ENCODE assay signal across 14 cellular contexts in the genomic region with DNA sequence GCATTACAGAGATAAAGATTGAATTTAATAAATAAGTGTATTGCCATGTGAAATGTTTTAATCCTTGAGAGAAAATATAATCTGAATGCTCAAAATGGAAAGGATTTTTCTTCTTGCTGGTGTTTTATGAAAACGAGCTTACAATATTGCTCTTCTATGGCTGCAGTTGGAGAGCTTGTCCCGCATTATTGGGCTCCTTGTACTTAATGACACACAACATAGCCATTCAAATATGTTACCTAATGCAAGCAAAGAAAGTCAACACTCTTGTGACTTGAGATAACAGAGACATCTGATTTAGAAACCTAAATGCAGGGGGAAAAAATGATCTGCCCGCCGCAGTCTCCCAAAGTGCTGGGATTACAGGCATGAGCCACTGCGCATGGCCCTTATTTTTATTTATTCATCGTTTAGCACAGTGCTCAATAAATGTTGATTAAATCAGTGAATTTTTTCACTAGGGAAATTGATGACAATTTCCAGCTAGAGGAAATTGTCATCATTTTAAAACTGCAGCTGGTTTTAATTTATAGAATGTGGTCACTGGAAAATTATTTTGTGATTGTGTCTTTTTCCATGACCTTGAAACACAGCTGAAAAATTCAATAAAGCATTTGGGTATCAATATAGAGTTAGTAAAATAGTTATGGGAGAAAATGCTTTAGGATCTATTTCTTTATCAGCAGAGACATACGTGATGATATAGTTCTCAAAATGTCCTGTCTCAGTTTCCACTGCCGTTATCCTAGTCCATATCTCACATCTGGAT. TPM values are rescaled to one million over a fixed set of nuclear protein-coding genes. Genes with fewer than 3 reads are reported as not detected.
DNase-seq lines count a peak whose midpoint lies in the region; ATAC-seq and TF ChIP-seq lines count a peak whose summit lies in the region.
"Had no signal": no experiment of that assay in that cellular context is flagged by ENCODE, and none has a peak within 500 bp of the region (broad histone marks: within the 10 kb centered on the region; RNA-seq: fewer than 3 reads in every experiment).

No MANE protein-coding gene starts in this region.

- TF ChIP-seq POLR2A in uterus (IDR thresholded peaks at IDR 0.05), result no peak

- H3K27me3 ChIP-seq in right atrium auricular region (no peaks in the 10 kb centered on the region), parathyroid adenoma (ENCODE audit: control insufficient read depth, insufficient read depth, low read length) (no peaks in the 10 kb centered on the region), uterus (no peaks in the 10 kb centered on the region)

- ATAC-seq in left cardiac atrium (no peak), HG02588 (IDR thresholded peaks at IDR 0.05; ENCODE audit: unreplicated experiment) (no peak), HG03175 (IDR thresholded peaks at IDR 0.05; ENCODE audit: unreplicated experiment) (no peak)
- ATAC-seq: WTC11 had no signal

- H3K36me3 ChIP-seq in right atrium auricular region (no peaks in the 10 kb centered on the region), parathyroid adenoma (ENCODE audit: control insufficient read depth, insufficient read depth, low read length) (no peaks in the 10 kb centered on the region), uterus (no peaks in the 10 kb centered on the region)

- H2AFZ ChIP-seq in parathyroid adenoma, result peak overlapping the region; percentile 7

- no peak for DNase-seq in right atrium auricular region (ENCODE audit: low spot score)
- no peak for DNase-seq in left cardiac atrium
- DNase-seq in coronary artery (ENCODE audit: low spot score), result no peak
- DNase-seq in uterus, result no peak
- no peak for DNase-seq in HCEC 1CT
- DNase-seq: activated naive CD8-positive, alpha-beta T cell treated with anti-CD3 and anti-CD28 coated beads for 36 hours; Calu3; NCI-H2081; NCI-H526 had no signal

- H3K4me1 ChIP-seq in right atrium auricular region (peaks cover 0 to 15% of the 10 kb centered on the region in 2 donors), parathyroid adenoma (no peaks in the 10 kb centered on the region), uterus (no peaks in the 10 kb centered on the region)

- H3K27ac ChIP-seq in right atrium auricular region (peak overlapping the region; percentile 50 to 91), coronary artery (peak overlapping the region; percentile 96 to 98), parathyroid adenoma (no peak overlapping the region), uterus (peak overlapping the region; percentile 91 to 97)

- TF ChIP-seq CTCF in right atrium auricular region (IDR thresholded peaks at IDR 0.05), result no peak
- no peak for TF ChIP-seq CTCF in coronary artery (IDR thresholded peaks at IDR 0.05)
- TF ChIP-seq CTCF in parathyroid adenoma (IDR thresholded peaks at IDR 0.05), result no peak
- no peak for TF ChIP-seq CTCF in uterus (IDR thresholded peaks at IDR 0.05)

- no peak overlapping the region for H3K9ac ChIP-seq in parathyroid adenoma

- H3K4me3 ChIP-seq in right atrium auricular region (peak overlapping the region in 1 of 2 donors; percentile 12), coronary artery (peak overlapping the region; percentile 96), parathyroid adenoma (ENCODE audit: low read depth, low read length) (no peak overlapping the region), uterus (peak overlapping the region in 1 of 2 donors; percentile 16)
- H3K4me3 ChIP-seq: lung had no signal

- no peak overlapping the region for H3K4me2 ChIP-seq in parathyroid adenoma (ENCODE audit: low read length)

- no peaks in the 10 kb centered on the region for H3K79me2 ChIP-seq in parathyroid adenoma

- intact Hi-C loops in left cardiac atrium (cut with DNase I) (no loop called here), uterus (cut with DNase I; ENCODE audit: low total_unique reads) (no loop called here)

- no peaks in the 10 kb centered on the region for H3K9me3 ChIP-seq in right atrium auricular region
- no peaks in the 10 kb centered on the region for H3K9me3 ChIP-seq in parathyroid adenoma (ENCODE audit: control insufficient read depth, low read length)
- H3K9me3 ChIP-seq in uterus, result no peaks in the 10 kb centered on the region

RNA-seq across cellular contexts. Expression of a gene that starts 2.4 kb away (rescaled TPM):
- total RNA-seq in right atrium auricular region (10 to 100 TPM; 13.0 to 20.6 TPM), left cardiac atrium (10 to 100 TPM; 15.9 to 21.0 TPM), uterus (100 to 1,000 TPM in 1 of 4 donors, 10 to 100 TPM in 3; 53.8 to 128 (median 57.7) TPM)

RNA-seq across cellular contexts. Expression of a gene that starts 17.4 kb away (rescaled TPM):
- total RNA-seq in right atrium auricular region (10 to 100 TPM in 1 of 2 donors, 1 to 10 TPM in 1; 1.1 to 10.1 TPM), left cardiac atrium (1 to 10 TPM; 1.4 to 2.5 TPM), uterus (10 to 100 TPM in 2 of 4 donors, 1 to 10 TPM in 2; 4.4 to 46.9 (median 8.7) TPM)
